1 cellular context compared by ENCODE assay signal in the genomic region with DNA sequence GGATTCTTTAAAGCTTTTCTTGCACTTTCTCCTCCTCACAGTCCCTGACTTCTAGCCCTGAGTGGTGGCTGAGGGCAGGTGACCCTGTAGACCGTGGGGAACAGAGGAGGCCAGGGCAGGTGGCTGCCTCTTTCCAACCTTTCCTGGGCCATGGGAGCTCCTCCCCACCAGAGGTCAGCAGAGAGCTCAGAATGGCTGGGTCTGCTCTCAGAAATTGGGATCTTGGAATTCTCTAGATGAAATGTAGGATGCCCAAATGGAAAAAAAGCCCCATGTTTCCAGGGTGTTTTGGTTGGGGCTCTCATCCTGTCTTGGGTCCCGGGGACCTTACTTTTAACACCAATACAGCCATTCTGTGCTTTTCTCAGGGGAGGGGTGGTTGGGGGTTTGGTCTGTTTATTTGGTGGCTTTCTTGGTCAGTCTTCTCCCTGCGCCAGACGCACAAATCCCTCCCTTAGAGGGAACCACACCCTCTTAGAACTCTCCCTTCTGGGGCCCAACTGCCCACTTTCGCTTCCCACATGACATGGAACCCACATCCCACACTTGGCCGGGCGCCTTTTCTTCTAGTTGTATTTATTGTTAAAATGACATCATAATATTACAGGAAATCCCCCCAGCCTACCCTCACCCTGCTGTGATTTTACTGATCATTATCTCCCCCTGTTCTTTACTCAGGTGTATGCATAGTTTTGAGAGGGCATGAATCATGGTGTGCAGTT.
TF ChIP-seq lines count a peak whose summit lies in the region.

No MANE protein-coding gene starts in this region.

TF ChIP-seq in GM23338, 12 proteins besides CTCF, POLR2A, EP300 and RAD21 (continued from another document):
- TF ChIP-seq CREB1 (CRISPR knock-in tag; IDR thresholded peaks at IDR 0.05; ENCODE audit: low read depth) (no peak), NANOG (IDR thresholded peaks at IDR 0.05; ENCODE audit: borderline replicate concordance) (no peak), EZH2phosphoT487 (IDR thresholded peaks at IDR 0.05; ENCODE audit: unreplicated experiment) (no peak), JUNB (IDR thresholded peaks at IDR 0.05; ENCODE audit: unreplicated experiment) (no peak), ZNF114 (CRISPR knock-in tag; IDR thresholded peaks at IDR 0.05) (no peak), ZNF331 (CRISPR knock-in tag; IDR thresholded peaks at IDR 0.05; ENCODE audit: low read depth) (no peak), POLR2AphosphoS5 (IDR thresholded peaks at IDR 0.05; ENCODE audit: low read depth) (no peak)
- TF ChIP-seq, protein P1, sequence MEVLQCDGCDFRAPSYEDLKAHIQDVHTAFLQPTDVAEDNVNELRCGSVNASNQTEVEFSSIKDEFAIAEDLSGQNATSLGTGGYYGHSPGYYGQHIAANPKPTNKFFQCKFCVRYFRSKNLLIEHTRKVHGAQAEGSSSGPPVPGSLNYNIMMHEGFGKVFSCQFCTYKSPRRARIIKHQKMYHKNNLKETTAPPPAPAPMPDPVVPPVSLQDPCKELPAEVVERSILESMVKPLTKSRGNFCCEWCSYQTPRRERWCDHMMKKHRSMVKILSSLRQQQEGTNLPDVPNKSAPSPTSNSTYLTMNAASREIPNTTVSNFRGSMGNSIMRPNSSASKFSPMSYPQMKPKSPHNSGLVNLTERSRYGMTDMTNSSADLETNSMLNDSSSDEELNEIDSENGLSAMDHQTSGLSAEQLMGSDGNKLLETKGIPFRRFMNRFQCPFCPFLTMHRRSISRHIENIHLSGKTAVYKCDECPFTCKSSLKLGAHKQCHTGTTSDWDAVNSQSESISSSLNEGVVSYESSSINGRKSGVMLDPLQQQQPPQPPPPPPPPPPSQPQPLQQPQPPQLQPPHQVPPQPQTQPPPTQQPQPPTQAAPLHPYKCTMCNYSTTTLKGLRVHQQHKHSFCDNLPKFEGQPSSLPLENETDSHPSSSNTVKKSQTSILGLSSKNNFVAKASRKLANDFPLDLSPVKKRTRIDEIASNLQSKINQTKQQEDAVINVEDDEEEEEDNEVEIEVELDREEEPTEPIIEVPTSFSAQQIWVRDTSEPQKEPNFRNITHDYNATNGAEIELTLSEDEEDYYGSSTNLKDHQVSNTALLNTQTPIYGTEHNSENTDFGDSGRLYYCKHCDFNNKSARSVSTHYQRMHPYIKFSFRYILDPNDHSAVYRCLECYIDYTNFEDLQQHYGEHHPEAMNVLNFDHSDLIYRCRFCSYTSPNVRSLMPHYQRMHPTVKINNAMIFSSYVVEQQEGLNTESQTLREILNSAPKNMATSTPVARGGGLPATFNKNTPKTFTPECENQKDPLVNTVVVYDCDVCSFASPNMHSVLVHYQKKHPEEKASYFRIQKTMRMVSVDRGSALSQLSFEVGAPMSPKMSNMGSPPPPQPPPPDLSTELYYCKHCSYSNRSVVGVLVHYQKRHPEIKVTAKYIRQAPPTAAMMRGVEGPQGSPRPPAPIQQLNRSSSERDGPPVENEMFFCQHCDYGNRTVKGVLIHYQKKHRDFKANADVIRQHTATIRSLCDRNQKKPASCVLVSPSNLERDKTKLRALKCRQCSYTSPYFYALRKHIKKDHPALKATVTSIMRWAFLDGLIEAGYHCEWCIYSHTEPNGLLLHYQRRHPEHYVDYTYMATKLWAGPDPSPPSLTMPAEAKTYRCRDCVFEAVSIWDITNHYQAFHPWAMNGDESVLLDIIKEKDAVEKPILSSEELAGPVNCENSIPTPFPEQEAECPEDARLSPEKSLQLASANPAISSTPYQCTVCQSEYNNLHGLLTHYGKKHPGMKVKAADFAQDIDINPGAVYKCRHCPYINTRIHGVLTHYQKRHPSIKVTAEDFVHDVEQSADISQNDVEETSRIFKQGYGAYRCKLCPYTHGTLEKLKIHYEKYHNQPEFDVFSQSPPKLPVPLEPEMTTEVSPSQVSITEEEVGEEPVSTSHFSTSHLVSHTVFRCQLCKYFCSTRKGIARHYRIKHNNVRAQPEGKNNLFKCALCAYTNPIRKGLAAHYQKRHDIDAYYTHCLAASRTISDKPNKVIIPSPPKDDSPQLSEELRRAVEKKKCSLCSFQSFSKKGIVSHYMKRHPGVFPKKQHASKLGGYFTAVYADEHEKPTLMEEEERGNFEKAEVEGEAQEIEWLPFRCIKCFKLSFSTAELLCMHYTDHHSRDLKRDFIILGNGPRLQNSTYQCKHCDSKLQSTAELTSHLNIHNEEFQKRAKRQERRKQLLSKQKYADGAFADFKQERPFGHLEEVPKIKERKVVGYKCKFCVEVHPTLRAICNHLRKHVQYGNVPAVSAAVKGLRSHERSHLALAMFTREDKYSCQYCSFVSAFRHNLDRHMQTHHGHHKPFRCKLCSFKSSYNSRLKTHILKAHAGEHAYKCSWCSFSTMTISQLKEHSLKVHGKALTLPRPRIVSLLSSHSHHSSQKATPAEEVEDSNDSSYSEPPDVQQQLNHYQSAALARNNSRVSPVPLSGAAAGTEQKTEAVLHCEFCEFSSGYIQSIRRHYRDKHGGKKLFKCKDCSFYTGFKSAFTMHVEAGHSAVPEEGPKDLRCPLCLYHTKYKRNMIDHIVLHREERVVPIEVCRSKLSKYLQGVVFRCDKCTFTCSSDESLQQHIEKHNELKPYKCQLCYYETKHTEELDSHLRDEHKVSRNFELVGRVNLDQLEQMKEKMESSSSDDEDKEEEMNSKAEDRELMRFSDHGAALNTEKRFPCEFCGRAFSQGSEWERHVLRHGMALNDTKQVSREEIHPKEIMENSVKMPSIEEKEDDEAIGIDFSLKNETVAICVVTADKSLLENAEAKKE (CRISPR knock-in tag; IDR thresholded peaks at IDR 0.05) = no peak
